In the genomic region with DNA sequence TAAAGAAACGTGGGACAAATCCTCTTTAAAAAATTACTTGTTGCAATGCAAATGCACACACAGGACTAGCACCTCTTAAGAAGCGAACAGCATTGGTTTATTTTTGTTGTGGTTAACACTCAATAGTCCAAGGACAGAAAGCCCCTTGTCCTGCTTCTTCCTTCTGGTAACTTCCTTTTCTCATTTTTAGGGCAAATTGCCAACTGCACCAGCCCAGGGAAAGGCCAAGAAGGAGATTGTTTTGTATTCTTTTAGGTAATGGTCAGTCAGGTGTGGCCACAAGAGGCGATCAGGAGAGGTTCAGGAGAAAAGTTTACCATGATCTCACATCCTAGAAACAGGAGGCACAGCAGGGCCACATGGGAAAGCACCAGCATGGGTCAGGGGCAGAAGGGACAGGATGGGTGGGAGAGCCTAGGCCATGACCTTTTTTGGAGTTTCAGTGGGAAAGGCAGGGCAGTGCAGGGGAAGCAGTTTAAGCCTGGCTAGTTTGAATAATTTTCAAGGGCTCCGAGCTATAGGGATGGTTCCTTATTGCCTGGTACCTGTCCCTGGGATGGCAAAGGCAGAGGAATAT, we compare ENCODE assay signal across 1 cellular context.
TF ChIP-seq lines count a peak whose summit lies in the region.

No MANE protein-coding gene starts in this region.

TF ChIP-seq in HepG2, 621 proteins besides CTCF, POLR2A, EP300 and RAD21:
- TF ChIP-seq, protein P1, sequence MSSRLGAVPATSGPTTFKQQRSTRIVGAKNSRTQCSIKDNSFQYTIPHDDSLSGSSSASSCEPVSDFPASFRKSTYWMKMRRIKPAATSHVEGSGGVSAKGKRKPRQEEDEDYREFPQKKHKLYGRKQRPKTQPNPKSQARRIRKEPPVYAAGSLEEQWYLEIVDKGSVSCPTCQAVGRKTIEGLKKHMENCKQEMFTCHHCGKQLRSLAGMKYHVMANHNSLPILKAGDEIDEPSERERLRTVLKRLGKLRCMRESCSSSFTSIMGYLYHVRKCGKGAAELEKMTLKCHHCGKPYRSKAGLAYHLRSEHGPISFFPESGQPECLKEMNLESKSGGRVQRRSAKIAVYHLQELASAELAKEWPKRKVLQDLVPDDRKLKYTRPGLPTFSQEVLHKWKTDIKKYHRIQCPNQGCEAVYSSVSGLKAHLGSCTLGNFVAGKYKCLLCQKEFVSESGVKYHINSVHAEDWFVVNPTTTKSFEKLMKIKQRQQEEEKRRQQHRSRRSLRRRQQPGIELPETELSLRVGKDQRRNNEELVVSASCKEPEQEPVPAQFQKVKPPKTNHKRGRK (CRISPR knock-in tag; IDR thresholded peaks at IDR 0.05), result no peak
- TF ChIP-seq ZNF687 (CRISPR knock-in tag; IDR thresholded peaks at IDR 0.05), result no peak
- TF ChIP-seq ZBTB7A (CRISPR knock-in tag; IDR thresholded peaks at IDR 0.05), result no peak
- TF ChIP-seq KAT7 (CRISPR knock-in tag; IDR thresholded peaks at IDR 0.05; ENCODE audit: borderline replicate concordance), result no peak
- no peak for TF ChIP-seq ZSCAN9 (CRISPR knock-in tag; IDR thresholded peaks at IDR 0.05; ENCODE audit: borderline replicate concordance)
- TF ChIP-seq JARID2 (CRISPR knock-in tag; IDR thresholded peaks at IDR 0.05; ENCODE audit: insufficient replicate concordance), result no peak
- TF ChIP-seq ZNF253 (CRISPR knock-in tag; IDR thresholded peaks at IDR 0.05; ENCODE audit: borderline replicate concordance), result no peak
- no peak for TF ChIP-seq FOXM1 (CRISPR knock-in tag; IDR thresholded peaks at IDR 0.05)
- TF ChIP-seq, protein P2, sequence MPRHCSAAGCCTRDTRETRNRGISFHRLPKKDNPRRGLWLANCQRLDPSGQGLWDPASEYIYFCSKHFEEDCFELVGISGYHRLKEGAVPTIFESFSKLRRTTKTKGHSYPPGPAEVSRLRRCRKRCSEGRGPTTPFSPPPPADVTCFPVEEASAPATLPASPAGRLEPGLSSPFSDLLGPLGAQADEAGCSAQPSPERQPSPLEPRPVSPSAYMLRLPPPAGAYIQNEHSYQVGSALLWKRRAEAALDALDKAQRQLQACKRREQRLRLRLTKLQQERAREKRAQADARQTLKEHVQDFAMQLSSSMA (CRISPR knock-in tag; IDR thresholded peaks at IDR 0.05), result no peak
- TF ChIP-seq, protein P3, sequence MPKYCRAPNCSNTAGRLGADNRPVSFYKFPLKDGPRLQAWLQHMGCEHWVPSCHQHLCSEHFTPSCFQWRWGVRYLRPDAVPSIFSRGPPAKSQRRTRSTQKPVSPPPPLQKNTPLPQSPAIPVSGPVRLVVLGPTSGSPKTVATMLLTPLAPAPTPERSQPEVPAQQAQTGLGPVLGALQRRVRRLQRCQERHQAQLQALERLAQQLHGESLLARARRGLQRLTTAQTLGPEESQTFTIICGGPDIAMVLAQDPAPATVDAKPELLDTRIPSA (CRISPR knock-in tag; IDR thresholded peaks at IDR 0.05; ENCODE audit: borderline replicate concordance), result no peak
- no peak for TF ChIP-seq FLYWCH1 (CRISPR knock-in tag; IDR thresholded peaks at IDR 0.05)
- TF ChIP-seq GMEB1 (CRISPR knock-in tag; IDR thresholded peaks at IDR 0.05; ENCODE audit: borderline replicate concordance), result no peak
- TF ChIP-seq ASH2L (IDR thresholded peaks at IDR 0.05; ENCODE audit: insufficient read length, low read depth, low read length), result no peak
- TF ChIP-seq RERE (CRISPR knock-in tag; IDR thresholded peaks at IDR 0.05; ENCODE audit: low read depth), result no peak
- TF ChIP-seq ZNF562 (CRISPR knock-in tag; IDR thresholded peaks at IDR 0.05; ENCODE audit: borderline replicate concordance), result no peak
- TF ChIP-seq FOXA3 (CRISPR knock-in tag; IDR thresholded peaks at IDR 0.05), result no peak
